In the genomic region with DNA sequence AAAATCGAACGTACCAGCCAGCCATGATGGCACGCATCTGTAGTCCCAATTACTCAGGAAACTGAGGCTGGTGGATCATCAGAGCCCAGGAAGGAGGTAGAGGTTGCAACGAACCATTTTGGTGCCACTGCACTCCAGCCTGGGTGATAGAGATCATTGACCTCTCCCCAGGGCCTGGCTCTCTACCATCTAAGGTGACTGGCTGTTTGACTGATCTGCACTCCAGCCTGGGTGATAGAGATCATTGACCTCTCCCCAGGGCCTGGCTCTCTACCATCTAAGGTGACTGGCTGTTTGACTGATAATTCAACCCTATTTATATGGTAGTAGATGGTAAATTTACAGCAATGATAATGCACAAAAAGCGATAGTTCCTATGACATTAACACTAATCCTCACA, we compare ENCODE assay signal across 17 cellular contexts. TPM values are rescaled to one million over a fixed set of nuclear protein-coding genes. Genes with fewer than 3 reads are reported as not detected.
"Had no signal": no experiment of that assay in that cellular context is flagged by ENCODE, and none has a peak within 500 bp of the region (broad histone marks: within the 10 kb centered on the region; RNA-seq: fewer than 3 reads in every experiment).

No MANE protein-coding gene starts in this region.

RNA-seq across cellular contexts. Expression of a gene that starts 43.6 kb away (rescaled TPM):
- total RNA-seq: activated B cell treated with CpG ODN at 0.5 μM for 24 hours; activated CD4-positive, alpha-beta memory T cell treated with anti-CD3 and anti-CD28 coated beads for 36 hours; activated CD4-positive, alpha-beta T cell treated with anti-CD3 and anti-CD28 coated beads, Interleukin-2, amount 10 ng/mL, durations not matched to agents 24 days and 14 days; activated CD8-positive, alpha-beta memory T cell treated with anti-CD3 and anti-CD28 coated beads for 36 hours; activated CD8-positive, alpha-beta T cell treated with anti-CD3 and anti-CD28 coated beads for 36 hours; activated naive CD4-positive, alpha-beta T cell treated with anti-CD3 and anti-CD28 coated beads for 36 hours; activated naive CD4-positive, alpha-beta T cell treated with anti-CD3 and anti-CD28 coated beads, Interleukin-2, amount 50 U/mL, for 72 hours; activated naive CD8-positive, alpha-beta T cell treated with anti-CD3 and anti-CD28 coated beads for 36 hours; activated T-cell treated with anti-CD3 and anti-CD28 coated beads, Interleukin-2, amount 50 U/mL, for 4 hours; activated T-cell treated with anti-CD3 and anti-CD28 coated beads, Interleukin-2, amount 50 U/mL, for 72 hours; activated T-helper 1 cell treated with anti-CD3 and anti-CD28 coated beads, Interleukin-12 subunit alpha, Interleukin-12 subunit beta, Interleukin-2, Interleukin-4 antibody, amounts not matched to agents 30 ng/mL and 10 ng/mL and 1 ng/mL, durations not matched to agents 14 hours and 24 hours and 36 hours; activated T-helper 17 cell treated with anti-CD3 and anti-CD28 coated beads, Interleukin-2, amount 50 U/mL, for 72 hours; adrenal gland; aorta; body of pancreas; breast epithelium; cardiac septum had no signal
- polyA plus RNA-seq: adrenal gland, aorta had no signal
